In the genomic region with DNA sequence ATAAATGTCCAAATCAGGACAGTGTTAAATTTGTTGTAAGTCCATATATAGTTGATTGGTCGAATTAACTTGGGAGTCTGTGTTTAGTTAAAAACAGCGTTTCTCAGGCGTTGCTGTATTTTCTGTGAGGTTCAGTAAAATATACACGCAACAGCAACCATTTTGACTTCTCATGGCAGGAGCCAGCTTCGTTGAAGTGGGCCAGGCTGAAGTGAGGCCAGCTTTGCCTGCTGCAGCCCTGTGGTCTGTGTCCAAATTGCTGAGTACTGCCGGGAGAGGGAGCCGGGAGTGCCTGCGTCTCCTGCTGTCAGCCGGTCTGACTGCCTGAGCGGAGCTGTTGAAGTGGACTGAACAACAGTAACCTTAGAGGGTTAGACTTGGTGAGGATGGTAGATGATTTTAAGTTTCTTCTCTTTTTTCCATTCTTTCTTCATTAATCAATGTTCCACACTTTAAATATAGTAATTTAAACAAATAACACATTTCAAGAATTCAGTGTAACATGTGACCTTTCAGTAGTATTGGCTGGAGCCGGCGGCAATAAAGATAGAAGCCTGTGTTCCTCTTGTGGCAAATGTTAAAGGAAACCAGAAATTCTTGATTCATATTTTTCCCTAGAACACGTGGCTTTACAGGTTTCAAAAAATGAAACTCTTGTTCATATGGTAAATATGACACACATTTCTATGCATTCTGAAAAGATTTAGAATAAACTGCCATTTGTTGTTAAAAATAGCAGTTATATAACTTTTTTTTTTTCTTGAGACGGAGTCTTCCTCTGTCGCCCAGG, we compare ENCODE assay signal across 8 cellular contexts. TPM values are rescaled to one million over a fixed set of nuclear protein-coding genes. Genes with fewer than 3 reads are reported as not detected.
DNase-seq lines count a peak whose midpoint lies in the region; TF ChIP-seq lines count a peak whose summit lies in the region.

No MANE protein-coding gene starts in this region.

- H3K36me3 Mint-ChIP-seq in CD14-positive monocyte: peaks cover 28 to 34% of the 10 kb centered on the region in 2 donors

- peaks cover 82% of the 10 kb centered on the region for H3K4me1 Mint-ChIP-seq in CD14-positive monocyte

- H3K9me3 ChIP-seq in iPS-15b (ENCODE audit: control insufficient read depth, insufficient read depth, low read length): no peaks in the 10 kb centered on the region
- H3K9me3 ChIP-seq in skeletal muscle tissue (ENCODE audit: control insufficient read depth in 3 of 3, low read length in 3 of 3): no peaks in the 10 kb centered on the region

- TF ChIP-seq CTCF in CD14-positive monocyte (IDR thresholded peaks at IDR 0.05): no peak

- H3K4me3 ChIP-seq in iPS-15b (ENCODE audit: low read depth, low read length): no peak overlapping the region
- peak overlapping the region; percentile 14 to 43 (median 15) for H3K4me3 ChIP-seq in skeletal muscle tissue (ENCODE audit: low read length in 3 of 3)

- peaks cover 2% of the 10 kb centered on the region for H3K4me1 ChIP-seq in iPS-15b (ENCODE audit: control insufficient read depth, insufficient read depth, low read length)
- peaks cover 24 to 46% (median 40%) of the 10 kb centered on the region in 3 donors for H3K4me1 ChIP-seq in skeletal muscle tissue (ENCODE audit: control insufficient read depth in 3 of 3, insufficient read depth in 3 of 3, low read length in 3 of 3)

- DNase-seq in CD14-positive monocyte (ENCODE audit: low spot score) (peak; percentile 53), MV-4-11 (lab: John Stamatoyannopoulos, UW) (peak; percentile 27), brain pericyte (ENCODE audit: low read depth, low spot score) (peak; percentile 65), NCI-H1105 (lab: John Stamatoyannopoulos, UW) (no peak), NCI-H1694 treated with DMSO at 0.1 percent for 48 hours (lab: John Stamatoyannopoulos, UW) (no peak)
- no peak for DNase-seq in activated CD4-positive, alpha-beta T cell treated with anti-CD3 and anti-CD28 coated beads, Interleukin-2, amount 50 U/mL, for 4 hours

- H3K27me3 ChIP-seq in iPS-15b (ENCODE audit: control insufficient read depth, insufficient read depth, low read length) (no peaks in the 10 kb centered on the region), skeletal muscle tissue (ENCODE audit: control insufficient read depth in 3 of 3, insufficient read depth in 3 of 3, low read length in 3 of 3) (no peaks in the 10 kb centered on the region)

- peaks cover 31% of the 10 kb centered on the region for H3K36me3 ChIP-seq in iPS-15b (ENCODE audit: control insufficient read depth, insufficient read depth, low read length)
- peaks cover 0 to 4% (median under 1%) of the 10 kb centered on the region in 3 donors for H3K36me3 ChIP-seq in skeletal muscle tissue (ENCODE audit: control insufficient read depth in 3 of 3, insufficient read depth in 3 of 3, low read length in 3 of 3)

- no peaks in the 10 kb centered on the region for H3K9me3 Mint-ChIP-seq in CD14-positive monocyte

- H3K27me3 Mint-ChIP-seq in CD14-positive monocyte (ENCODE audit: low read depth in 3 of 3): peaks cover 0 to 2% (median 1%) of the 10 kb centered on the region in 3 donors

- H3K27ac ChIP-seq in skeletal muscle tissue (ENCODE audit: low read depth, low read length): peak overlapping the region; percentile 70

- H3K9ac ChIP-seq in iPS-15b (ENCODE audit: low read depth, low read length) (peak overlapping the region; percentile 19), skeletal muscle tissue (ENCODE audit: low read depth in 1 of 3, low read length in 3 of 3) (peak overlapping the region; percentile 46 to 52 (median 51))

- intact Hi-C loops in CD14-positive monocyte (cut with micrococcal nuclease): loop anchor here in 1 of 2 donors (5.0 kb wide), 1 partner anchor 36 kb away; no protein-coding TSS in a partner anchor

- H3K27ac Mint-ChIP-seq in CD14-positive monocyte: peak overlapping the region; percentile 44 to 87 (median 69)

- no peak overlapping the region for H3K4me3 Mint-ChIP-seq in CD14-positive monocyte

RNA-seq across cellular contexts. Expression of a gene that starts 37.0 kb away (rescaled TPM):
- not detected for polyA plus RNA-seq in CD14-positive monocyte
- not detected for total RNA-seq in skeletal muscle tissue

Comparison
In these comparisons a context has a peak if more than half of its experiments do, and no peak if none do; other contexts are left out.
1. DNase-seq: peak in CD14-positive monocyte (single experiment), MV-4-11 (single experiment) and brain pericyte (single experiment); none in NCI-H1105 (single experiment), NCI-H1694 treated with DMSO at 0.1 percent for 48 hours (single experiment) and activated CD4-positive, alpha-beta T cell treated with anti-CD3 and anti-CD28 coated beads, Interleukin-2, amount 50 U/mL, for 4 hours (0 of 2).